1 cellular context compared by ENCODE assay signal in genomic region chr7:96426685-96427084, GRCh38.
TF ChIP-seq lines count a peak whose summit lies in the region.

No MANE protein-coding gene starts in this region.

TF ChIP-seq in GM23338, 12 proteins besides CTCF, POLR2A, EP300 and RAD21 (continued from another document):
- no peak for TF ChIP-seq ZNF462 (CRISPR knock-in tag; IDR thresholded peaks at IDR 0.05)
